8 cellular contexts compared by ENCODE assay signal in the genomic region with DNA sequence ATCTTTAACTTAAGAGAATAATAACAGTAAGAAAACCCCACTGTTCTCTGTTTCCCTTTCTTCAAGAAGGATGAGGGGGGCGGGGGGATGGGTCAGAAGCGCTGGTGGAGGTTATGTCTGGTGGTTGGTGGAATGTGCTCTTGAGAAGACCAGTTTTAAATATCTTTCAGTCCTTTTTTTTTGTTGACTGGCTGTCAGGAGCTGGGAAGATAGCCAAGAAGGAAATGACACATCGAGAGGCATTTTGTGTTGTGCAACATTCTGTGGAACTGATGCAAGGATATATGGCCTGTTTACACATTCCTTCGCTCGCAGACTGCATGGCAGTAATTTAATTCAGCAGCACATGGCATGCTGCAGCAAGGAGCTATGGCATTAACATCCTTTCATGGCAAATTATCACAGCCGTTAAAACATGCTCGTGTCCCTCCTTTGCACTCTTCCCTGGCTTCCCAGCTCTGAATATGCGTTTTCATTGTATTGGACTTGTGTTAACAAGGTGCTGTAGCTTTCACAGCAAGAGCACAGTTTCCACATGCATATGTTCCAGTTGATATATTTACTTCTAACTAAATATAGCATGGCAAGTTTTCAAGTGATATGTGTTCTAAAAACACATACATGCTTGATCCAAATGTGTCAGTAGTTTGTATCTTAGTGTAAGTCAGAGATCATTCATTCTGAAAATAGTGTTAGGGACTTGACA.
A peak's percentile ranks its signal among the peaks of the same experiment; 100 is the strongest.
DNase-seq lines count a peak whose midpoint lies in the region; TF ChIP-seq lines count a peak whose summit lies in the region.

No MANE protein-coding gene starts in this region.

- H3K36me3 Mint-ChIP-seq in activated T-helper 2 cell treated with anti-CD3 and anti-CD28 coated beads, Interferon-gamma antibody, Interleukin-2, Interleukin-4, amounts not matched to agents 10 μg/mL and 5 μg/mL and 100 μg/mL, durations not matched to agents 14 hours and 24 hours and 36 hours (ENCODE audit: low read depth), result peaks cover 96% of the 10 kb centered on the region

- no peak overlapping the region for H3K4me3 ChIP-seq in retinal pigment epithelial cell (ENCODE audit: low read length)

- H3K4me1 Mint-ChIP-seq in activated T-helper 2 cell treated with anti-CD3 and anti-CD28 coated beads, Interferon-gamma antibody, Interleukin-2, Interleukin-4, amounts not matched to agents 10 μg/mL and 5 μg/mL and 100 μg/mL, durations not matched to agents 14 hours and 24 hours and 36 hours (ENCODE audit: low read depth), result peaks cover 94% of the 10 kb centered on the region

- H3K9me3 Mint-ChIP-seq in activated T-helper 2 cell treated with anti-CD3 and anti-CD28 coated beads, Interferon-gamma antibody, Interleukin-2, Interleukin-4, amounts not matched to agents 10 μg/mL and 5 μg/mL and 100 μg/mL, durations not matched to agents 14 hours and 24 hours and 36 hours, result no peaks in the 10 kb centered on the region

- peak overlapping the region; percentile 85 for H3K27ac Mint-ChIP-seq in activated T-helper 2 cell treated with anti-CD3 and anti-CD28 coated beads, Interferon-gamma antibody, Interleukin-2, Interleukin-4, amounts not matched to agents 10 μg/mL and 5 μg/mL and 100 μg/mL, durations not matched to agents 14 hours and 24 hours and 36 hours

- DNase-seq in activated gamma-delta T cell treated with Interleukin-2 at 50 U/mL for 16 hours (peak; percentile 10), activated gamma-delta T cell (lab: John Stamatoyannopoulos, UW) (no peak), NCI-H226 (peak; percentile 93), cardiac septum (ENCODE audit: low spot score) (peak; percentile 80), retinal pigment epithelial cell (ENCODE audit: low read depth) (peak; percentile 98), NCI-H1092 (lab: John Stamatoyannopoulos, UW) (no peak), NCI-H1092 treated with DMSO at 0.1 percent for 48 hours (lab: John Stamatoyannopoulos, UW) (no peak)
- DNase-seq in activated T-helper 2 cell treated with anti-CD3 and anti-CD28 coated beads, Interferon-gamma antibody, Interleukin-2, Interleukin-4, amounts not matched to agents 10 μg/mL and 5 μg/mL and 100 μg/mL, durations not matched to agents 14 hours and 24 hours and 36 hours (ENCODE audit: low spot score), result no peak

- TF ChIP-seq CTCF in retinal pigment epithelial cell (conservative IDR thresholded peaks at IDR 0.05; ENCODE audit: low read depth, low read length), result no peak

- intact Hi-C loops in activated T-helper 2 cell treated with anti-CD3 and anti-CD28 coated beads, Interferon-gamma antibody, Interleukin-2, Interleukin-4, amounts not matched to agents 10 μg/mL and 5 μg/mL and 100 μg/mL, durations not matched to agents 14 hours and 24 hours and 36 hours (cut with micrococcal nuclease), result loop anchor here (1.0 kb wide), 1 partner anchor 9 kb away; no protein-coding TSS in a partner anchor
- intact Hi-C loops in cardiac septum (cut with DNase I), result no loop called here

- H3K4me3 Mint-ChIP-seq in activated T-helper 2 cell treated with anti-CD3 and anti-CD28 coated beads, Interferon-gamma antibody, Interleukin-2, Interleukin-4, amounts not matched to agents 10 μg/mL and 5 μg/mL and 100 μg/mL, durations not matched to agents 14 hours and 24 hours and 36 hours (ENCODE audit: low read depth), result peak overlapping the region; percentile 58

- H3K27me3 Mint-ChIP-seq in activated T-helper 2 cell treated with anti-CD3 and anti-CD28 coated beads, Interferon-gamma antibody, Interleukin-2, Interleukin-4, amounts not matched to agents 10 μg/mL and 5 μg/mL and 100 μg/mL, durations not matched to agents 14 hours and 24 hours and 36 hours (ENCODE audit: low read depth), result no peaks in the 10 kb centered on the region

Comparison
In these comparisons a context has a peak if more than half of its experiments do, and no peak if none do; other contexts are left out.
1. DNase-seq: peak in activated gamma-delta T cell treated with Interleukin-2 at 50 U/mL for 16 hours (single experiment), NCI-H226 (single experiment), cardiac septum (single experiment) and retinal pigment epithelial cell (single experiment); none in activated gamma-delta T cell (single experiment), activated T-helper 2 cell treated with anti-CD3 and anti-CD28 coated beads, Interferon-gamma antibody, Interleukin-2, Interleukin-4, amounts not matched to agents 10 μg/mL and 5 μg/mL and 100 μg/mL, durations not matched to agents 14 hours and 24 hours and 36 hours (single experiment), NCI-H1092 (single experiment) and NCI-H1092 treated with DMSO at 0.1 percent for 48 hours (single experiment).